In the genomic region with DNA sequence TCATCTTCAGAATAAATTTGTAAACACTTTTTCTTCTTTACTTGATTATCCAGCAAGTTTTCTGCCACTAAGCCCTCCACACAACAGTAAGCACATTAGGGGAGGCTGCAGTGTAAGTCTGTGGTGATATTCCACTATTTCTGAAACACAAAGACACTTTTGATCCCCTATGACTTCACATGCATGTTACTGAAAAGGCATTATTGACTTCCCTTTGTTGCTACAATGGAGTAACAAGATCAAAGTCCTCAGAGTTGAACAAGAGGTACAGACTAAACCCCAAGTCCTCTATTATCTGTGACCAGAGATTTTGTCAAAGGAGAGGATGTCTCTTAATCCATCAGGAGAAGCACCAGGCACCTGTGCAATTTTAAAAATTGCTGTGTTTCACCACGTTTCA, we compare ENCODE assay signal across 18 cellular contexts.
DNase-seq lines count a peak whose midpoint lies in the region; ATAC-seq and TF ChIP-seq lines count a peak whose summit lies in the region.
"Had no signal": no experiment of that assay in that cellular context is flagged by ENCODE, and none has a peak within 500 bp of the region (broad histone marks: within the 10 kb centered on the region; RNA-seq: fewer than 3 reads in every experiment).

No MANE protein-coding gene starts in this region.

- in situ Hi-C loops in mammary epithelial cell (cut with MboI; ENCODE audit: low sequenced_read_pairs in 2 of 2) (no loop called here), SK-MEL-5 (cut with HindIII; ENCODE audit: low pct_unique_long_range_greater_than_20kb, low sequenced_read_pairs) (no loop called here)

- peaks cover 12% of the 10 kb centered on the region for H3K9me3 Mint-ChIP-seq in nephron progenitor cell
- H3K9me3 Mint-ChIP-seq: GM23338, HFFc6 had no signal

- H3K4me1 Mint-ChIP-seq in nephron progenitor cell, result no peaks in the 10 kb centered on the region
- H3K4me1 Mint-ChIP-seq: CD14-positive monocyte had no signal

- WGBS in mammary epithelial cell (ENCODE audit: low coverage, missing lambda C conversion rate), result 82% methylated on average over 1 of the region's 1 CpG

- H3K27me3 ChIP-seq in mammary epithelial cell (ENCODE audit: insufficient read depth, low read length) (no peaks in the 10 kb centered on the region), breast epithelium (no peaks in the 10 kb centered on the region)
- H3K27me3 ChIP-seq: BLaER1 had no signal

- CTCF ChIA-PET in mammary epithelial cell (lab: Charles Lee; ENCODE audit: low non-redundant PET), result no interaction called here

- peaks cover 14% of the 10 kb centered on the region for H3K36me3 Mint-ChIP-seq in nephron progenitor cell (ENCODE audit: low read depth)
- H3K36me3 Mint-ChIP-seq: CD14-positive monocyte had no signal

- no peaks in the 10 kb centered on the region for H3K27me3 Mint-ChIP-seq in nephron progenitor cell (ENCODE audit: low read depth, poor library complexity)
- H3K27me3 Mint-ChIP-seq: CD4-positive, alpha-beta memory T cell had no signal

- intact Hi-C loops in mammary epithelial cell (cut with micrococcal nuclease) (no loop called here), breast epithelium (cut with DNase I; ENCODE audit: low total_unique reads) (loop anchor here (2.0 kb wide), 1 partner anchor 25 kb away; no protein-coding TSS in a partner anchor)

- no peak overlapping the region for H3K27ac ChIP-seq in mammary epithelial cell (ENCODE audit: insufficient read depth, low read depth, low read length)
- H3K27ac ChIP-seq in breast epithelium, result no peak overlapping the region
- H3K27ac ChIP-seq: BLaER1 had no signal

- H3K4me1 ChIP-seq in mammary epithelial cell (ENCODE audit: insufficient read depth, low read length) (peaks cover 26% of the 10 kb centered on the region), breast epithelium (no peaks in the 10 kb centered on the region)
- H3K4me1 ChIP-seq: BLaER1 had no signal

- no peak for TF ChIP-seq POLR2A in breast epithelium (IDR thresholded peaks at IDR 0.05)

- H3K9me3 ChIP-seq in mammary epithelial cell (replicated peaks; ENCODE audit: insufficient read depth, low read length), result no peaks in the 10 kb centered on the region
- peaks cover 0 to 8% of the 10 kb centered on the region in 2 donors for H3K9me3 ChIP-seq in breast epithelium
- H3K9me3 ChIP-seq: BLaER1 had no signal

- H4K20me1 ChIP-seq in mammary epithelial cell (ENCODE audit: insufficient read depth, low read length), result no peaks in the 10 kb centered on the region
- H4K20me1 ChIP-seq: BLaER1 had no signal

- no peak overlapping the region for H3K4me2 ChIP-seq in mammary epithelial cell (ENCODE audit: insufficient read depth, low read depth, low read length)
- H3K4me2 ChIP-seq: BLaER1, GM23338 had no signal

- no peaks in the 10 kb centered on the region for H3K36me3 ChIP-seq in mammary epithelial cell (ENCODE audit: insufficient read depth, low read length)
- H3K36me3 ChIP-seq in breast epithelium, result no peaks in the 10 kb centered on the region
- H3K36me3 ChIP-seq: BLaER1 had no signal

- no peak overlapping the region for H3K9ac ChIP-seq in mammary epithelial cell (ENCODE audit: insufficient read depth, low read length)
- H3K9ac ChIP-seq: BLaER1 had no signal

- peak overlapping the region; percentile 50 for H2AFZ ChIP-seq in mammary epithelial cell (ENCODE audit: low read depth, low read length)
- H2AFZ ChIP-seq: GM23338 had no signal

- no peaks in the 10 kb centered on the region for H3K79me2 ChIP-seq in mammary epithelial cell (ENCODE audit: insufficient read depth, low read length)

- dilution Hi-C loops in mammary epithelial cell (cut with HindIII; ENCODE audit: low sequenced_read_pairs), result no loop called here

- no peak overlapping the region for H3K27ac Mint-ChIP-seq in nephron progenitor cell
- H3K27ac Mint-ChIP-seq: CD14-positive monocyte, GM23338, HFFc6 had no signal

- ATAC-seq in HG03135 (IDR thresholded peaks at IDR 0.05; ENCODE audit: unreplicated experiment), result no peak
- ATAC-seq: GM23338, HCT116 had no signal

- no peak for DNase-seq in mammary epithelial cell
- no peak for DNase-seq in breast epithelium (ENCODE audit: low spot score in 2 of 2)
- peak; percentile 78 for DNase-seq in SK-MEL-5 (ENCODE audit: low read depth, low spot score)
- DNase-seq in foreskin melanocyte, result peak; percentile 62
- peak; percentile 8 for DNase-seq in pons (ENCODE audit: low spot score)
- DNase-seq in NCI-H510A treated with DMSO at 0.1 percent for 48 hours (lab: John Stamatoyannopoulos, UW), result no peak
- no peak for DNase-seq in nephron progenitor cell
- DNase-seq: 8988T; CD4-positive, alpha-beta memory T cell; DMS79 treated with DMSO at 0.1 percent for 48 hours; GF-D8; H7; HFFc6 had no signal

- no peak for TF ChIP-seq CTCF in mammary epithelial cell (conservative IDR thresholded peaks at IDR 0.05 in 1 of 2, IDR thresholded peaks at IDR 0.05 in 1 of 2; ENCODE audit: extremely low read depth in 1 of 2, insufficient read depth in 1 of 2, low read depth in 1 of 2, low read length in 2 of 2)
- no peak for TF ChIP-seq CTCF in breast epithelium (IDR thresholded peaks at IDR 0.05)
- TF ChIP-seq CTCF in nephron progenitor cell (IDR thresholded peaks at IDR 0.05), result no peak

- no TSS peak for BruUV-seq in mammary epithelial cell (replicated peaks; lab: Mats Ljungman, UMichigan)

- H3K4me3 Mint-ChIP-seq in nephron progenitor cell, result no peak overlapping the region
- H3K4me3 Mint-ChIP-seq: CD14-positive monocyte; CD4-positive, alpha-beta memory T cell; GM23338; HFFc6 had no signal

- H3K4me3 ChIP-seq in mammary epithelial cell (replicated peaks in 1 of 3; ENCODE audit: insufficient read depth in 1 of 3, low read depth in 2 of 3, low read length in 3 of 3) (no peak overlapping the region), breast epithelium (no peak overlapping the region)
- H3K4me3 ChIP-seq: BLaER1, GM23338 had no signal

Comparison
In these comparisons a context has a peak if more than half of its experiments do, and no peak if none do; other contexts are left out.
1. DNase-seq: peak in SK-MEL-5 (single experiment), foreskin melanocyte (single experiment) and pons (single experiment); none in mammary epithelial cell (single experiment), breast epithelium (0 of 2), NCI-H510A treated with DMSO at 0.1 percent for 48 hours (single experiment) and nephron progenitor cell (single experiment).